Comparison of ENCODE assay signal across 8 cellular contexts in the genomic region with DNA sequence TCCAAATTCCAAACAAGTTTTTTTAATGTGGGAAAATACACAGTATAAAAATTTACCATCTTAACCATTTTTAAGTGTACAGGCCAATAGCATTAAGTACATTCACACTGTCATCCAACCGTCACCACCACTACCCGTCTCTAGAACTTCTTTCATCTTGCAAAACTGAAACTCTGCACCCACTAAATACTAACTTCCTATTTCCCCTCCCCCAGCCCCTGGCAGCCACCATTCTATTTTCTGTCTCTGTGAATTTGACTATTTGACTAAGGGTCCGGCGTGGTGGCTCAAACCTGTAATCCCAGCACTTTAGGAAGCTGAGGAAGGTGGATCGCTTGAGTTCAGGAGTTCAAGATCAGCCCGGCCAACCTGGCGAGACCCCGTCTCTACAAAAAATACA. TPM values are rescaled to one million over a fixed set of nuclear protein-coding genes. Genes with fewer than 3 reads are reported as not detected.
DNase-seq lines count a peak whose midpoint lies in the region; ATAC-seq and TF ChIP-seq lines count a peak whose summit lies in the region.

No MANE protein-coding gene starts in this region.

- H3K36me3 ChIP-seq in vagina (no peaks in the 10 kb centered on the region), SJCRH30 (no peaks in the 10 kb centered on the region)

- TF ChIP-seq CTCF in vagina (IDR thresholded peaks at IDR 0.05): no peak

- peak; percentile 48 for ATAC-seq in GM21367 (IDR thresholded peaks at IDR 0.05; ENCODE audit: unreplicated experiment)

- no peaks in the 10 kb centered on the region for H3K9me3 ChIP-seq in vagina
- no peaks in the 10 kb centered on the region for H3K9me3 ChIP-seq in SJCRH30 (replicated peaks)

- DNase-seq in NOMO-1 treated with DMSO at 0.1 percent for 48 hours (lab: John Stamatoyannopoulos, UW; ENCODE audit: unreplicated experiment) (peak; percentile 94), SHP77 treated with DMSO at 0.1 percent for 48 hours (lab: John Stamatoyannopoulos, UW) (no peak), vagina (ENCODE audit: extremely low spot score in 2 of 2) (no peak), SJCRH30 (no peak), DMS53 (lab: John Stamatoyannopoulos, UW) (no peak)
- peak; percentile 19 for DNase-seq in activated effector memory CD4-positive, alpha-beta T cell treated with Interleukin-2 at 50 U/mL for 16 hours
- peak; percentile 13 to 21 for DNase-seq in stimulated activated CD8-positive, alpha-beta memory T cell treated with anti-CD3 and anti-CD28 coated beads, Interleukin-7, amount 100 ng/mL, for 4 hours (ENCODE audit: low read depth in 2 of 2)

- H3K4me1 ChIP-seq in vagina (peaks cover 35% of the 10 kb centered on the region), SJCRH30 (peaks cover 10% of the 10 kb centered on the region)

- no peak overlapping the region for H3K27ac ChIP-seq in vagina
- no peak overlapping the region for H3K27ac ChIP-seq in SJCRH30

- no peak for TF ChIP-seq POLR2A in vagina (IDR thresholded peaks at IDR 0.05)

- H3K27me3 ChIP-seq in vagina (no peaks in the 10 kb centered on the region), SJCRH30 (no peaks in the 10 kb centered on the region)

- H3K4me3 ChIP-seq in vagina (no peak overlapping the region), SJCRH30 (no peak overlapping the region)

- intact Hi-C loops in vagina (cut with DNase I): no loop called here

RNA-seq across cellular contexts. Expression of a gene that starts 36.1 kb away (rescaled TPM):
- total RNA-seq in vagina: 96.5 TPM
- 50.5 and 52.4 TPM in 2 replicates for total RNA-seq in SJCRH30 (2014; rRNA removed; shearing (Covaris generic))

Comparison
In these comparisons a context has a peak if more than half of its experiments do, and no peak if none do; other contexts are left out.
1. DNase-seq: peak in NOMO-1 treated with DMSO at 0.1 percent for 48 hours (single experiment), activated effector memory CD4-positive, alpha-beta T cell treated with Interleukin-2 at 50 U/mL for 16 hours (single experiment) and stimulated activated CD8-positive, alpha-beta memory T cell treated with anti-CD3 and anti-CD28 coated beads, Interleukin-7, amount 100 ng/mL, for 4 hours (2 of 2); none in SHP77 treated with DMSO at 0.1 percent for 48 hours (single experiment), vagina (0 of 2), SJCRH30 (0 of 2) and DMS53 (single experiment).